Comparison of ENCODE assay signal across 1 cellular context in genomic region chr1:145932522-145933009, GRCh38.
TF ChIP-seq lines count a peak whose summit lies in the region.
"Not testable (repeated sequence)": the region's sequence is repeated elsewhere in the genome, so short reads cannot be mapped to it uniquely, and the experiment has no call there.

No MANE protein-coding gene starts in this region.

TF ChIP-seq in K562, 482 proteins besides CTCF, POLR2A, EP300 and RAD21 (continued from another document):
- TF ChIP-seq MNT (conservative IDR thresholded peaks at IDR 0.05) (peak; percentile 81 to 91), ZNF175 (CRISPR knock-in tag; IDR thresholded peaks at IDR 0.05; ENCODE audit: low read depth) (peak; percentile 76), CBFB (CRISPR knock-in tag; IDR thresholded peaks at IDR 0.05) (peak; percentile 82), LEF1 (IDR thresholded peaks at IDR 0.05) (peak; percentile 77), CBFA2T3 (IDR thresholded peaks at IDR 0.05) (peak; percentile 98), ATF1 (tag; IDR thresholded peaks at IDR 0.05) (peak; percentile 66), HMBOX1 (IDR thresholded peaks at IDR 0.05) (peak; percentile 95), MXI1 (IDR thresholded peaks at IDR 0.05; ENCODE audit: low read depth, low read length) (peak; percentile 49; the same call in 1 of the 2 replicates), ZNF24 (IDR thresholded peaks at IDR 0.05) (peak; percentile 49; the same call in 1 of the 2 replicates), MLLT1 (IDR thresholded peaks at IDR 0.05) (peak in 1 of 2 experiments; percentile 90; a peak in 2 of 4 replicates), ZNF318 (IDR thresholded peaks at IDR 0.05; ENCODE audit: borderline replicate concordance in 1 of 2, low read depth in 1 of 2) (peak in 1 of 2 experiments; percentile 45; a peak in 1 of 4 replicates), NCOA1 (IDR thresholded peaks at IDR 0.05; ENCODE audit: low read depth) (peak; percentile 81), SP1 (CRISPR knock-in tag; IDR thresholded peaks at IDR 0.05) (peak; percentile 76; the same call in 1 of the 2 replicates), HDAC3 (IDR thresholded peaks at IDR 0.05; ENCODE audit: borderline replicate concordance, partially characterized antibody) (peak; percentile 93), ZNF583 (CRISPR knock-in tag; IDR thresholded peaks at IDR 0.05) (0 out of 2 replicates have a peak, but pooled peaks have one; percentile 33), STAT5A (IDR thresholded peaks at IDR 0.05; ENCODE audit: borderline replicate concordance, low read length) (peak; percentile 68; the same call in 1 of the 2 replicates), NFE2 (IDR thresholded peaks at IDR 0.05; ENCODE audit: low read depth) (peak; percentile 8; the same call in 1 of the 2 replicates), BCL6 (CRISPR knock-in tag; IDR thresholded peaks at IDR 0.05) (peak; percentile 14; the same call in 1 of the 2 replicates), HDAC1 (IDR thresholded peaks at IDR 0.05) (peak in 1 of 2 experiments; percentile 96; a peak in 2 of 4 replicates), ARID1B (IDR thresholded peaks at IDR 0.05) (peak; percentile 96), L3MBTL2 (IDR thresholded peaks at IDR 0.05) (peak; percentile 98), GATA2 (CRISPR knock-in tag; IDR thresholded peaks at IDR 0.05) (peak; percentile 89), CC2D1A (IDR thresholded peaks at IDR 0.05) (peak; percentile 91), SPI1 (IDR thresholded peaks at IDR 0.05; ENCODE audit: borderline replicate concordance, low read depth, low read length) (0 out of 2 replicates have a peak, but pooled peaks have one; percentile 27), ZNF639 (CRISPR knock-in tag; conservative IDR thresholded peaks at IDR 0.05 in 1 of 2, IDR thresholded peaks at IDR 0.05 in 1 of 2) (peak in 1 of 2 experiments; percentile 55; a peak in 1 of 4 replicates), NFIC (IDR thresholded peaks at IDR 0.05) (peak; percentile 84), PBX2 (tag; conservative IDR thresholded peaks at IDR 0.05; ENCODE audit: low read depth) (peak; percentile 56), BCOR (IDR thresholded peaks at IDR 0.05) (peak; percentile 82), NR2C2 (tag; IDR thresholded peaks at IDR 0.05) (peak; percentile 41; the same call in 1 of the 2 replicates)
- not testable (repeated sequence) for TF ChIP-seq ATF1 (CRISPR knock-in tag; IDR thresholded peaks at IDR 0.05); PBX2 (CRISPR knock-in tag; IDR thresholded peaks at IDR 0.05; ENCODE audit: low read depth); NR2C2 (CRISPR knock-in tag; IDR thresholded peaks at IDR 0.05)
